8 cellular contexts compared by ENCODE assay signal in genomic region chr2:71452565-71452964, GRCh38. TPM values are rescaled to one million over a fixed set of nuclear protein-coding genes. Genes with fewer than 3 reads are reported as not detected.
DNase-seq lines count a peak whose midpoint lies in the region; ATAC-seq and TF ChIP-seq lines count a peak whose summit lies in the region.

No MANE protein-coding gene starts in this region.

- CTCF ChIA-PET in A673 (lab: Charles Lee), result no interaction called here

- ATAC-seq in GM19023 (IDR thresholded peaks at IDR 0.05; ENCODE audit: unreplicated experiment), result no peak
- no peak for ATAC-seq in GM19351 (IDR thresholded peaks at IDR 0.05; ENCODE audit: unreplicated experiment)

- H3K4me1 Mint-ChIP-seq in endodermal cell, result peaks cover 19% of the 10 kb centered on the region

- intact Hi-C loops in A673 (cut with micrococcal nuclease; ENCODE audit: unreplicated experiment), result no loop called here

- WGBS in endodermal cell (ENCODE audit: insufficient coverage in 1 of 2, insufficient read length in 1 of 2), 2 experiments, result 46% methylated on average over 2 of the region's 2 CpGs; no CpG with 5 or more reads in 1 of the 2 experiments

- TF ChIP-seq CTCF in A673 (conservative IDR thresholded peaks at IDR 0.05; ENCODE audit: low read depth, low read length) (0 out of 2 replicates have a peak, but pooled peaks have one; percentile 15), GM12872 (IDR thresholded peaks at IDR 0.05; ENCODE audit: insufficient read depth, low read depth, low read length) (peak; percentile 18; the same call in 1 of the 3 replicates), endodermal cell (conservative IDR thresholded peaks at IDR 0.05) (peak; percentile 67), osteoblast (IDR thresholded peaks at IDR 0.05; ENCODE audit: extremely low read depth, low read depth, low read length) (peak; percentile 20)

- H3K9me3 Mint-ChIP-seq in endodermal cell, result no peaks in the 10 kb centered on the region

- H3K9ac ChIP-seq in endodermal cell (ENCODE audit: extremely low read depth, low read length, poor library complexity, severe bottlenecking), result no peak overlapping the region

- POLR2A ChIA-PET in A673 (lab: Charles Lee; ENCODE audit: low non-redundant PET), result no interaction called here

- DNase-seq in A673 (ENCODE audit: low spot score) (peak; percentile 48), NOMO-1 treated with DMSO at 0.1 percent for 48 hours (lab: John Stamatoyannopoulos, UW; ENCODE audit: unreplicated experiment) (peak; percentile 96), endodermal cell (peak; percentile 79), osteoblast (ENCODE audit: insufficient read length, low spot score, missing footprints) (no peak)
- DNase-seq in activated CD8-positive, alpha-beta memory T cell treated with anti-CD3 and anti-CD28 coated beads for 24 hours, result no peak

- H3K36me3 Mint-ChIP-seq in endodermal cell (ENCODE audit: low read depth), result no peaks in the 10 kb centered on the region

- H3K9me3 ChIP-seq in A673 (ENCODE audit: low read depth, low read length, poor library complexity, severe bottlenecking) (no peaks in the 10 kb centered on the region), endodermal cell (ENCODE audit: control insufficient read depth, low read length) (no peaks in the 10 kb centered on the region), osteoblast (ENCODE audit: low read depth, low read length) (no peaks in the 10 kb centered on the region)

- H3K4me3 ChIP-seq in A673 (ENCODE audit: low read depth, low read length, poor library complexity, severe bottlenecking) (no peak overlapping the region), endodermal cell (ENCODE audit: low read length) (no peak overlapping the region), osteoblast (ENCODE audit: insufficient read depth, low read length) (no peak overlapping the region)

- H3K79me2 ChIP-seq in osteoblast (ENCODE audit: insufficient read depth, low read length), result no peaks in the 10 kb centered on the region

- H3K27me3 Mint-ChIP-seq in endodermal cell (ENCODE audit: insufficient read depth), result peaks cover 39% of the 10 kb centered on the region

- BruUV-seq in A673 (replicated peaks; lab: Mats Ljungman, UMichigan), result no TSS peak

- H3K4me1 ChIP-seq in A673 (ENCODE audit: insufficient read depth, low read length, poor library complexity, severe bottlenecking) (no peaks in the 10 kb centered on the region), endodermal cell (ENCODE audit: control insufficient read depth, insufficient read depth, low read length) (peaks cover 3% of the 10 kb centered on the region), osteoblast (ENCODE audit: insufficient read depth, low read length) (peaks cover 11% of the 10 kb centered on the region)

- no peak overlapping the region for H3K27ac ChIP-seq in A673 (ENCODE audit: low read depth, low read length, poor library complexity, severe bottlenecking)
- H3K27ac ChIP-seq in endodermal cell (ENCODE audit: low read depth, low read length), result no peak overlapping the region
- no peak overlapping the region for H3K27ac ChIP-seq in osteoblast (ENCODE audit: low read depth, low read length)

- no peak overlapping the region for H3K27ac Mint-ChIP-seq in endodermal cell

- peaks cover 34% of the 10 kb centered on the region for H3K27me3 ChIP-seq in A673 (replicated peaks; ENCODE audit: insufficient read depth, low read depth, low read length, poor library complexity)
- peaks cover 19% of the 10 kb centered on the region for H3K27me3 ChIP-seq in endodermal cell (ENCODE audit: control insufficient read depth, insufficient read depth, low read length, poor library complexity, severe bottlenecking)
- H3K27me3 ChIP-seq in osteoblast (ENCODE audit: insufficient read depth, low read length), result peaks cover 20% of the 10 kb centered on the region

- H4K20me1 ChIP-seq in osteoblast (ENCODE audit: insufficient read depth, low read length), result no peaks in the 10 kb centered on the region

- no peak overlapping the region for H2AFZ ChIP-seq in osteoblast (ENCODE audit: low read length)

- H3K36me3 ChIP-seq in A673 (ENCODE audit: insufficient read depth, low read length, poor library complexity, severe bottlenecking), result no peaks in the 10 kb centered on the region
- H3K36me3 ChIP-seq in endodermal cell (ENCODE audit: control insufficient read depth, insufficient read depth, low read length), result no peaks in the 10 kb centered on the region
- no peaks in the 10 kb centered on the region for H3K36me3 ChIP-seq in osteoblast (ENCODE audit: insufficient read depth, low read length)

- H3K4me2 ChIP-seq in osteoblast (ENCODE audit: insufficient read depth, low read length), result no peak overlapping the region

- peak overlapping the region; percentile 59 for H3K4me3 Mint-ChIP-seq in endodermal cell

RNA-seq across cellular contexts. Expression of gene DYSF, which starts 0.8 kb away (rescaled TPM):
- total RNA-seq in A673 (2021) (0.04 and 0.24 TPM in 2 replicates), endodermal cell (1 to 10 TPM; 1.4 to 3.1 TPM), osteoblast (2.7 and 4.3 TPM in 2 replicates)
- polyA plus RNA-seq in endodermal cell (2013, experiment 1 of 2), result 1.5 TPM
- 1.2 TPM for polyA plus RNA-seq in endodermal cell (2013, experiment 2 of 2)

Comparison
In these comparisons a context has a peak if more than half of its experiments do, and no peak if none do; other contexts are left out.
1. DNase-seq: peak in A673 (single experiment), NOMO-1 treated with DMSO at 0.1 percent for 48 hours (single experiment) and endodermal cell (single experiment); none in osteoblast (single experiment) and activated CD8-positive, alpha-beta memory T cell treated with anti-CD3 and anti-CD28 coated beads for 24 hours (single experiment).
2. CTCF ChIP-seq: peak in every context shown above with its lines; median percentile 67 in endodermal cell; 20 in osteoblast; 18 in GM12872; 15 in A673.